Comparison of ENCODE assay signal across 31 cellular contexts in genomic region chr10:71219918-71220688, GRCh38. TPM values are rescaled to one million over a fixed set of nuclear protein-coding genes. Genes with fewer than 3 reads are reported as not detected.
DNase-seq lines count a peak whose midpoint lies in the region; ATAC-seq and TF ChIP-seq lines count a peak whose summit lies in the region.
"Had no signal": no experiment of that assay in that cellular context is flagged by ENCODE, and none has a peak within 500 bp of the region (broad histone marks: within the 10 kb centered on the region; RNA-seq: fewer than 3 reads in every experiment).

No MANE protein-coding gene starts in this region.

- no peaks in the 10 kb centered on the region for H3K36me3 Mint-ChIP-seq in nephron (ENCODE audit: low read depth)
- H3K36me3 Mint-ChIP-seq: activated naive CD4-positive, alpha-beta T cell treated with anti-CD3 and anti-CD28 coated beads, Interleukin-2, amount 50 U/mL, for 24 hours had no signal

- H3K9me3 ChIP-seq in heart right ventricle, result no peaks in the 10 kb centered on the region
- H3K9me3 ChIP-seq: MG63, mucosa of descending colon, thoracic aorta had no signal

- H3K9me3 Mint-ChIP-seq in nephron, result no peaks in the 10 kb centered on the region
- H3K9me3 Mint-ChIP-seq: activated naive CD4-positive, alpha-beta T cell treated with anti-CD3 and anti-CD28 coated beads, Interleukin-2, amount 50 U/mL, for 24 hours; activated T-helper 2 cell treated with anti-CD3 and anti-CD28 coated beads, Interferon-gamma antibody, Interleukin-2, Interleukin-4, amounts not matched to agents 10 μg/mL and 5 μg/mL and 100 μg/mL, durations not matched to agents 14 hours and 24 hours and 36 hours; nephron progenitor cell; stimulated activated naive CD8-positive, alpha-beta T cell treated with anti-CD3 and anti-CD28 coated beads, Interleukin-15, Interleukin-2, amounts not matched to agents 100 ng/mL and 50 ng/mL, for 24 hours; T-helper 2 cell treated with Interferon-gamma antibody and Interleukin-4, amounts not matched to agents 5 μg/mL and 100 μg/mL, for 36 hours had no signal

- H3K27ac ChIP-seq in heart right ventricle, result peak overlapping the region in 6 of 10 donors; percentile 7 to 89 (median 73)
- H3K27ac ChIP-seq: KMS-11, thoracic aorta had no signal

- no peaks in the 10 kb centered on the region for H3K36me3 ChIP-seq in heart right ventricle
- H3K36me3 ChIP-seq: MG63, thoracic aorta had no signal

- peak overlapping the region; percentile 39 to 60 (median 48) for H3K27ac Mint-ChIP-seq in nephron
- H3K27ac Mint-ChIP-seq: activated CD8-positive, alpha-beta T cell treated with anti-CD3 and anti-CD28 coated beads, Interleukin-2, amount 10 ng/mL, durations not matched to agents 7 days and 5 days; activated naive CD4-positive, alpha-beta T cell treated with anti-CD3 and anti-CD28 coated beads, Interleukin-2, amount 50 U/mL, for 24 hours; activated T-helper 2 cell treated with anti-CD3 and anti-CD28 coated beads, Interferon-gamma antibody, Interleukin-2, Interleukin-4, amounts not matched to agents 10 μg/mL and 5 μg/mL and 100 μg/mL, durations not matched to agents 14 hours and 24 hours and 36 hours; nephron progenitor cell; stimulated activated naive CD8-positive, alpha-beta T cell treated with anti-CD3 and anti-CD28 coated beads, Interleukin-15, Interleukin-2, amounts not matched to agents 100 ng/mL and 50 ng/mL, for 24 hours; T-helper 2 cell treated with Interferon-gamma antibody and Interleukin-4, amounts not matched to agents 5 μg/mL and 100 μg/mL, for 36 hours had no signal

- peaks cover 12 to 88% (median 60%) of the 10 kb centered on the region in 9 donors for H3K4me1 ChIP-seq in heart right ventricle

- ATAC-seq in heart right ventricle (no peak), Right ventricle myocardium inferior (no peak), GM21526 (IDR thresholded peaks at IDR 0.05; ENCODE audit: low FRiP score, unreplicated experiment) (no peak)
- ATAC-seq: activated CD8-positive, alpha-beta T cell treated with anti-CD3 and anti-CD28 coated beads, Interleukin-2, amount 10 ng/mL, durations not matched to agents 7 days and 5 days; GM12878; mucosa of descending colon had no signal

- peaks cover 71% of the 10 kb centered on the region for H3K4me1 Mint-ChIP-seq in nephron
- H3K4me1 Mint-ChIP-seq: activated naive CD4-positive, alpha-beta T cell treated with anti-CD3 and anti-CD28 coated beads, Interleukin-2, amount 50 U/mL, for 24 hours had no signal

- intact Hi-C loops in heart right ventricle (cut with DNase I), result loop anchor here in 2 of 10 donors (2.0 to 10.0 kb wide), 2 partner anchors 13 to 45 kb away; no protein-coding TSS in a partner anchor
- intact Hi-C loops in Right ventricle myocardium inferior (cut with DNase I), result no loop called here

- H3K4me3 Mint-ChIP-seq in nephron, result peak overlapping the region in 1 of 3 experiments; percentile 37
- H3K4me3 Mint-ChIP-seq: activated CD8-positive, alpha-beta T cell treated with anti-CD3 and anti-CD28 coated beads, Interleukin-2, amount 10 ng/mL, durations not matched to agents 7 days and 5 days; activated naive CD4-positive, alpha-beta T cell treated with anti-CD3 and anti-CD28 coated beads, Interleukin-2, amount 50 U/mL, for 24 hours; stimulated activated naive CD8-positive, alpha-beta T cell treated with anti-CD3 and anti-CD28 coated beads, Interleukin-15, Interleukin-2, amounts not matched to agents 100 ng/mL and 50 ng/mL, for 24 hours; T-helper 2 cell treated with Interferon-gamma antibody and Interleukin-4, amounts not matched to agents 5 μg/mL and 100 μg/mL, for 36 hours had no signal

- 64 to 67% methylated on average over 8 of the region's 8 CpGs for WGBS in heart right ventricle, 2 donors

- H3K27me3 Mint-ChIP-seq in nephron (ENCODE audit: low read depth), result peaks cover 40% of the 10 kb centered on the region

- DNase-seq in heart right ventricle (no peak), Right ventricle myocardium inferior (ENCODE audit: missing footprints) (no peak), globus pallidus (ENCODE audit: low spot score) (peak; percentile 5), DMS 273 treated with DMSO at 0.1 percent for 48 hours (lab: John Stamatoyannopoulos, UW) (no peak), GOT3 (lab: John Stamatoyannopoulos, UW) (no peak), NCI-H2171 (lab: John Stamatoyannopoulos, UW) (no peak)
- DNase-seq: activated CD4-positive, alpha-beta T cell treated with anti-CD3 and anti-CD28 coated beads for 4 hours; activated CD8-positive, alpha-beta T cell treated with anti-CD3 and anti-CD28 coated beads, Interleukin-2, amount 10 ng/mL, durations not matched to agents 7 days and 5 days; amygdala; DMS153; effector memory CD4-positive, alpha-beta T cell; erythroblast; glutamatergic neuron; mucosa of descending colon; NCI-H1105; NCI-H2029; NCI-H524 treated with DMSO at 0.1 percent for 48 hours; nephron progenitor cell; SHP77; small intestine; stimulated activated CD4-positive, alpha-beta T cell treated with anti-CD3 and anti-CD28 coated beads, Interleukin-1b, Interleukin-23, amount 100 ng/mL, for 48 hours had no signal

- peaks cover 0 to 28% (median 0%) of the 10 kb centered on the region in 7 donors for H3K27me3 ChIP-seq in heart right ventricle
- H3K27me3 ChIP-seq: MG63 had no signal

- TF ChIP-seq CTCF in heart right ventricle (IDR thresholded peaks at IDR 0.05) (no peak), nephron (IDR thresholded peaks at IDR 0.05; ENCODE audit: unreplicated experiment in 3 of 3) (no peak)

- no peak overlapping the region for H3K4me3 ChIP-seq in heart right ventricle
- H3K4me3 ChIP-seq: GM12878, MG63, mucosa of descending colon, thoracic aorta had no signal

RNA-seq across cellular contexts. Expression of gene UNC5B, which starts 7.7 kb away (rescaled TPM):
- total RNA-seq in heart right ventricle (10 to 100 TPM in 9 of 10 donors, 1 to 10 TPM in 1; 9.0 to 20.6 (median 12.5) TPM), Right ventricle myocardium inferior (13.1 TPM)
- polyA plus RNA-seq in heart right ventricle, result 1 to 10 TPM; 3.3 to 5.9 TPM
- total RNA-seq: activated T-helper 2 cell treated with anti-CD3 and anti-CD28 coated beads, Interferon-gamma antibody, Interleukin-2, Interleukin-4, amounts not matched to agents 10 μg/mL and 5 μg/mL and 100 μg/mL, durations not matched to agents 14 hours and 24 hours and 36 hours had no signal
